8 cellular contexts compared by ENCODE assay signal in genomic region chr1:13577846-13578245, GRCh38. TPM values are rescaled to one million over a fixed set of nuclear protein-coding genes. Genes with fewer than 3 reads are reported as not detected.
"Had no signal": no experiment of that assay in that cellular context is flagged by ENCODE, and none has a peak within 500 bp of the region (broad histone marks: within the 10 kb centered on the region; RNA-seq: fewer than 3 reads in every experiment).

No MANE protein-coding gene starts in this region.

- H2AFZ ChIP-seq: GM23248 had no signal

- H3K4me1 Mint-ChIP-seq: IgD-negative memory B cell had no signal

- DNase-seq: GM23248, GOT3, H7 had no signal

- H3K36me3 ChIP-seq: HAP-1 had no signal

- H3K4me3 ChIP-seq: GM23248, HAP-1 had no signal

- H3K4me3 Mint-ChIP-seq: IgD-negative memory B cell had no signal

- H3K27ac ChIP-seq: GM23248, HL-60 had no signal

- H3K27ac Mint-ChIP-seq: IgD-negative memory B cell had no signal

- H3K9me3 ChIP-seq: HAP-1 had no signal

- H3K9ac ChIP-seq: GM23248 had no signal

- ATAC-seq: HCT116, HepG2 had no signal

- H3K36me3 Mint-ChIP-seq: IgD-negative memory B cell had no signal

RNA-seq across cellular contexts. Expression of gene PDPN, which starts 5.8 kb away (rescaled TPM):
- total RNA-seq: HepG2 had no signal
- polyA plus RNA-seq: HepG2, IgD-negative memory B cell had no signal
